In genomic region chr15:83477791-83478537, GRCh38 we compare ENCODE assay signal across 22 cellular contexts. TPM values are rescaled to one million over a fixed set of nuclear protein-coding genes. Genes with fewer than 3 reads are reported as not detected.
A peak's percentile ranks its signal among the peaks of the same experiment; 100 is the strongest.
DNase-seq lines count a peak whose midpoint lies in the region; ATAC-seq, FAIRE-seq and TF ChIP-seq lines count a peak whose summit lies in the region.
"Had no signal": no experiment of that assay in that cellular context is flagged by ENCODE, and none has a peak within 500 bp of the region (broad histone marks: within the 10 kb centered on the region; RNA-seq: fewer than 3 reads in every experiment).

No MANE protein-coding gene starts in this region.

- H3K27ac Mint-ChIP-seq in activated CD4-positive, alpha-beta T cell treated with anti-CD3 and anti-CD28 coated beads, Interleukin-2, amount 10 ng/mL, durations not matched to agents 24 days and 14 days = no peak overlapping the region
- H3K27ac Mint-ChIP-seq: CD14-positive monocyte; CD4-positive, alpha-beta memory T cell had no signal

- CTCF ChIA-PET in GM12878 (lab: Yijun Ruan, JAX) (interaction anchor here (1.0 kb wide), 1 partner anchor 19 kb away, joined by 3 read pairs; no protein-coding TSS in a partner anchor), H1 (lab: Charles Lee; ENCODE audit: partially characterized antibody) (interaction anchor here (0.7 to 1.9 kb wide), 7 partner anchors 13 to 86 kb away, joined by 3 to 10 read pairs (median 4); partner anchors contain the start of gene SH3GL3)

- no peaks in the 10 kb centered on the region for H3K27me3 Mint-ChIP-seq in activated CD4-positive, alpha-beta T cell treated with anti-CD3 and anti-CD28 coated beads, Interleukin-2, amount 10 ng/mL, durations not matched to agents 24 days and 14 days

- no peak overlapping the region for H3K27ac ChIP-seq in GM12878 (ENCODE audit: control insufficient read depth, insufficient read depth)
- H3K27ac ChIP-seq in H1 (ENCODE audit: low read depth, low read length) = no peak overlapping the region
- no peak overlapping the region for H3K27ac ChIP-seq in gastroesophageal sphincter
- H3K27ac ChIP-seq: 22Rv1, BLaER1, GM23248 had no signal

- H4K20me1 ChIP-seq in GM12878 (ENCODE audit: control insufficient read depth, insufficient read depth) (no peaks in the 10 kb centered on the region), H1 (replicated peaks in 1 of 2; ENCODE audit: control insufficient read depth in 1 of 2, insufficient read depth in 2 of 2, low read length in 2 of 2) (no peaks in the 10 kb centered on the region)
- H4K20me1 ChIP-seq: BLaER1 had no signal

- H2BK120ac ChIP-seq in H1 (replicated peaks; ENCODE audit: low read depth, low read length) = no peak overlapping the region

- no peak overlapping the region for H4K5ac ChIP-seq in H1 (ENCODE audit: insufficient read length, low read depth, low read length)

- no peaks in the 10 kb centered on the region for H3K4me1 Mint-ChIP-seq in activated CD4-positive, alpha-beta T cell treated with anti-CD3 and anti-CD28 coated beads, Interleukin-2, amount 10 ng/mL, durations not matched to agents 24 days and 14 days
- H3K4me1 Mint-ChIP-seq: CD14-positive monocyte; CD4-positive, alpha-beta memory T cell had no signal

- intact Hi-C loops in activated CD4-positive, alpha-beta T cell treated with anti-CD3 and anti-CD28 coated beads, Interleukin-2, amount 10 ng/mL, durations not matched to agents 24 days and 14 days (cut with micrococcal nuclease) = no loop called here
- intact Hi-C loops in GM12878 (cut with micrococcal nuclease; ENCODE audit: unreplicated experiment) = no loop called here
- intact Hi-C loops in left cardiac atrium (cut with DNase I) = no loop called here

- H3K56ac ChIP-seq in H1 (replicated peaks; ENCODE audit: insufficient read length, low read depth, low read length) = no peak overlapping the region

- no peaks in the 10 kb centered on the region for H3K36me3 ChIP-seq in GM12878 (ENCODE audit: control insufficient read depth in 2 of 2, insufficient read depth in 2 of 2, low read length in 1 of 2)
- H3K36me3 ChIP-seq in H1 (ENCODE audit: control insufficient read depth in 2 of 4, insufficient read depth in 4 of 4, low read length in 3 of 4) = no peaks in the 10 kb centered on the region
- H3K36me3 ChIP-seq in gastroesophageal sphincter = no peaks in the 10 kb centered on the region
- H3K36me3 ChIP-seq: BLaER1 had no signal

- H3K4me3 Mint-ChIP-seq in activated CD4-positive, alpha-beta T cell treated with anti-CD3 and anti-CD28 coated beads, Interleukin-2, amount 10 ng/mL, durations not matched to agents 24 days and 14 days = no peak overlapping the region
- H3K4me3 Mint-ChIP-seq: CD14-positive monocyte; CD4-positive, alpha-beta memory T cell had no signal

- H3K27me3 ChIP-seq in GM12878 (replicated peaks in 1 of 2; ENCODE audit: control insufficient read depth in 2 of 2, insufficient read depth in 2 of 2, low read length in 1 of 2) = no peaks in the 10 kb centered on the region
- H3K27me3 ChIP-seq in H1 (replicated peaks in 1 of 4; ENCODE audit: control insufficient read depth in 3 of 4, extremely low read depth in 1 of 4, insufficient read depth in 3 of 4, low read length in 3 of 4) = no peaks in the 10 kb centered on the region
- peaks cover 4% of the 10 kb centered on the region for H3K27me3 ChIP-seq in gastroesophageal sphincter
- H3K27me3 ChIP-seq: BLaER1 had no signal

- no TSS peak for BruUV-seq in GM12878 (replicated peaks; lab: Mats Ljungman, UMichigan)

- H3K36me3 Mint-ChIP-seq in activated CD4-positive, alpha-beta T cell treated with anti-CD3 and anti-CD28 coated beads, Interleukin-2, amount 10 ng/mL, durations not matched to agents 24 days and 14 days (ENCODE audit: low read depth) = no peaks in the 10 kb centered on the region
- H3K36me3 Mint-ChIP-seq: CD14-positive monocyte; CD4-positive, alpha-beta memory T cell had no signal

- H2AFZ ChIP-seq in GM12878 (ENCODE audit: control insufficient read depth, low read depth, low read length) (no peak overlapping the region), H1 (ENCODE audit: low read length) (no peak overlapping the region)
- H2AFZ ChIP-seq: GM23248 had no signal

- H3K9ac ChIP-seq in GM12878 (ENCODE audit: control insufficient read depth, insufficient read depth, low read length) (no peak overlapping the region), H1 (replicated peaks in 1 of 4; ENCODE audit: extremely low read depth in 1 of 4, low read depth in 3 of 4, low read length in 3 of 4) (no peak overlapping the region)
- H3K9ac ChIP-seq: BLaER1, GM23248 had no signal

- no peak overlapping the region for H4K8ac ChIP-seq in H1 (ENCODE audit: extremely low read depth, insufficient read depth, low read length)

- no peaks in the 10 kb centered on the region for H3K9me3 ChIP-seq in GM12878 (replicated peaks; ENCODE audit: control insufficient read depth, insufficient read depth, low read length)
- no peaks in the 10 kb centered on the region for H3K9me3 ChIP-seq in H1 (ENCODE audit: insufficient read depth in 2 of 2, low read depth in 1 of 2, low read length in 1 of 2)
- peaks cover 0 to 1% (median 0%) of the 10 kb centered on the region in 3 donors for H3K9me3 ChIP-seq in gastroesophageal sphincter
- H3K9me3 ChIP-seq: BLaER1 had no signal

- no peak overlapping the region for H3K23ac ChIP-seq in H1 (ENCODE audit: insufficient read length)

- no peaks in the 10 kb centered on the region for H3K23me2 ChIP-seq in H1 (ENCODE audit: low read depth, low read length)

- no peak for TF ChIP-seq RAD21 in GM12878 (IDR thresholded peaks at IDR 0.05; ENCODE audit: insufficient read depth, low read depth, low read length)
- TF ChIP-seq RAD21 in H1 (IDR thresholded peaks at IDR 0.05 in 1 of 2, conservative IDR thresholded peaks at IDR 0.05 in 1 of 2; ENCODE audit: low read depth in 2 of 2, low read length in 2 of 2) = no peak

- H4K91ac ChIP-seq in H1 (replicated peaks; ENCODE audit: insufficient read length, low read length) = no peak overlapping the region

- H3K4me3 ChIP-seq in GM12878 (no peak overlapping the region), H1 (ENCODE audit: extremely low read depth in 1 of 4, insufficient read depth in 2 of 4, low read depth in 3 of 4, low read length in 4 of 4) (no peak overlapping the region), gastroesophageal sphincter (no peak overlapping the region)
- H3K4me3 ChIP-seq: BLaER1, GM23248 had no signal

- 0 out of 2 replicates have a peak overlapping the region, but pooled peaks have one; percentile 34 for H2BK20ac ChIP-seq in H1 (ENCODE audit: low read length)

- H3K18ac ChIP-seq in H1 (ENCODE audit: extremely low read depth, low read length) = no peak overlapping the region; the same call in 1 of the 2 replicates

- peak; percentile 8 for DNase-seq in activated CD4-positive, alpha-beta T cell treated with anti-CD3 and anti-CD28 coated beads, Interleukin-2, amount 10 ng/mL, durations not matched to agents 24 days and 14 days
- DNase-seq in activated CD4-positive, alpha-beta T cell treated with anti-CD3 and anti-CD28 coated beads, Interleukin-2, amount 50 U/mL, for 1 hour = no peak
- DNase-seq in GM12878 (ENCODE audit: low read depth, low spot score) = no peak
- DNase-seq in H1 (ENCODE audit: low read depth in 1 of 2, low spot score in 2 of 2) = no peak
- DNase-seq in SW 1271 (lab: John Stamatoyannopoulos, UW) = no peak
- DNase-seq in left cardiac atrium = no peak
- DNase-seq: Calu3; CD4-positive, alpha-beta memory T cell; DMS79 treated with DMSO at 0.1 percent for 48 hours; GF-D8; GM23248 had no signal

- ATAC-seq in GM12878 (peak; percentile 48), gastroesophageal sphincter (no peak), left cardiac atrium (no peak), HG02610 (IDR thresholded peaks at IDR 0.05; ENCODE audit: unreplicated experiment) (no peak)
- ATAC-seq: HCT116 had no signal

- RAD21 ChIA-PET in GM12878 (lab: Charles Lee; ENCODE audit: unreplicated experiment) = interaction anchor here (1.6 kb wide), 1 partner anchor 14 kb away, joined by 3 read pairs; no protein-coding TSS in a partner anchor

- H3K4ac ChIP-seq in H1 (replicated peaks; ENCODE audit: insufficient read length, low read depth, low read length) = no peak overlapping the region

- H3K79me1 ChIP-seq in H1 (ENCODE audit: low read depth, low read length) = no peaks in the 10 kb centered on the region; the same call in 1 of the 2 replicates

- H2AK5ac ChIP-seq in H1 (ENCODE audit: low read depth, low read length) = peak overlapping the region; percentile 28; the same call in 1 of the 2 replicates

- TF ChIP-seq EP300 in GM12878 (IDR thresholded peaks at IDR 0.05; ENCODE audit: borderline replicate concordance in 1 of 2, control insufficient read depth in 1 of 2, low read depth in 2 of 2, low read length in 2 of 2) (no peak), H1 (IDR thresholded peaks at IDR 0.05; ENCODE audit: borderline replicate concordance in 1 of 2, low read depth in 2 of 2, low read length in 2 of 2) (no peak), gastroesophageal sphincter (IDR thresholded peaks at IDR 0.05) (no peak)

- in situ Hi-C loops in GM12878 (cut with MboI) = no loop called here

- TF ChIP-seq POLR2A in GM12878 (IDR thresholded peaks at IDR 0.05; ENCODE audit: low read depth, low read length) = no peak
- TF ChIP-seq POLR2A in H1 (IDR thresholded peaks at IDR 0.05; ENCODE audit: control extremely low read depth in 1 of 2, low read depth in 2 of 2, low read length in 2 of 2) = no peak
- no peak for TF ChIP-seq POLR2A in gastroesophageal sphincter (IDR thresholded peaks at IDR 0.05)

- H3K79me2 ChIP-seq in GM12878 (ENCODE audit: control insufficient read depth, insufficient read depth, low read length) = no peaks in the 10 kb centered on the region
- peaks cover 0 to 17% of the 10 kb centered on the region in 2 experiments; a peak in 1 of 4 replicates for H3K79me2 ChIP-seq in H1 (ENCODE audit: control insufficient read depth in 1 of 2, insufficient read depth in 2 of 2, low read length in 2 of 2)

- WGBS in GM12878 (ENCODE audit: insufficient coverage, insufficient replicate concordance, low lambda C conversion rate, missing lambda C conversion rate) = 32% methylated on average over 5 of the region's 5 CpGs
- WGBS in H1 (ENCODE audit: extremely low coverage in 1 of 2, insufficient coverage in 1 of 2, insufficient read length in 1 of 2, insufficient replicate concordance in 2 of 2, low coverage in 1 of 2, low lambda C conversion rate in 2 of 2, missing lambda C conversion rate in 1 of 2), 2 experiments = 84% methylated on average over 5 of the region's 5 CpGs; no CpG with 5 or more reads in 1 of the 2 experiments
- 80 to 86% methylated on average over 4 to 5 of the region's 5 CpGs for WGBS in gastroesophageal sphincter (ENCODE audit: low coverage in 1 of 2), 2 donors

- peak overlapping the region; percentile 55; the same call in 1 of the 2 replicates for H2BK12ac ChIP-seq in H1 (ENCODE audit: low read depth, low read length)

- no peak for TF ChIP-seq CTCF in GM12878 (IDR thresholded peaks at IDR 0.05 in 2 of 3, conservative IDR thresholded peaks at IDR 0.05 in 1 of 3; ENCODE audit: control insufficient read depth in 2 of 3, extremely low read depth in 1 of 3, insufficient read depth in 1 of 3, low read depth in 3 of 3, low read length in 3 of 3)
- TF ChIP-seq CTCF in H1 (IDR thresholded peaks at IDR 0.05; ENCODE audit: control extremely low read depth in 1 of 3, insufficient read depth in 1 of 3, low read depth in 1 of 3, low read length in 3 of 3) = no peak
- no peak for TF ChIP-seq CTCF in gastroesophageal sphincter (IDR thresholded peaks at IDR 0.05)

- POLR2A ChIA-PET in GM12878 (lab: Charles Lee) (no interaction called here), H1 (lab: Charles Lee; ENCODE audit: partially characterized antibody) (no interaction called here)

- H3K4me2 ChIP-seq in GM12878 (ENCODE audit: control insufficient read depth, insufficient read depth) = no peak overlapping the region
- H3K4me2 ChIP-seq in H1 (ENCODE audit: insufficient read depth in 1 of 2, low read depth in 2 of 2, low read length in 2 of 2) = no peak overlapping the region
- H3K4me2 ChIP-seq: BLaER1 had no signal

- SMC1A ChIA-PET in GM12878 (lab: Charles Lee; ENCODE audit: uncharacterized antibody, unreplicated experiment) = interaction anchor here (0.5 kb wide), 1 partner anchor 48 kb away, joined by 3 read pairs; no protein-coding TSS in a partner anchor

- no peak for FAIRE-seq in GM12878 (lab: Jason Lieb, UNC)
- no peak for FAIRE-seq in H1 (lab: Jason Lieb, UNC)
- FAIRE-seq: GM12891, GM19239, H54 had no signal

- no peaks in the 10 kb centered on the region for H3K9me3 Mint-ChIP-seq in activated CD4-positive, alpha-beta T cell treated with anti-CD3 and anti-CD28 coated beads, Interleukin-2, amount 10 ng/mL, durations not matched to agents 24 days and 14 days

- H3K4me1 ChIP-seq in GM12878 (ENCODE audit: control insufficient read depth, insufficient read depth, low read length) = no peaks in the 10 kb centered on the region
- H3K4me1 ChIP-seq in H1 (replicated peaks in 1 of 4; ENCODE audit: control insufficient read depth in 3 of 4, insufficient read depth in 4 of 4, low read length in 3 of 4) = peaks cover 2 to 13% (median 6%) of the 10 kb centered on the region in 4 experiments; a peak in 5 of 7 replicates
- no peaks in the 10 kb centered on the region for H3K4me1 ChIP-seq in gastroesophageal sphincter
- H3K4me1 ChIP-seq: BLaER1 had no signal

- no peak overlapping the region for H2BK15ac ChIP-seq in H1 (ENCODE audit: low read length)

- H2BK5ac ChIP-seq in H1 (ENCODE audit: low read depth, low read length) = peak overlapping the region; percentile 39; the same call in 1 of the 2 replicates

- no peak overlapping the region for H3K14ac ChIP-seq in H1 (ENCODE audit: insufficient read length)

RNA-seq across cellular contexts. Expression of gene SH3GL3, which starts 30.8 kb away (rescaled TPM):
- total RNA-seq in activated CD4-positive, alpha-beta T cell treated with anti-CD3 and anti-CD28 coated beads, Interleukin-2, amount 10 ng/mL, durations not matched to agents 24 days and 14 days = not detected in 2 replicates
- total RNA-seq in GM12878 (2013; cell fraction: nucleolus; rRNA removed) = not detected in 2 replicates
- total RNA-seq in GM12878 (2014; rRNA removed) (not detected in 2 replicates), GM12878 (2014; rRNA removed; fragmentation: Illumina TruSeq; extraction: Trizol) (not detected in 2 replicates), GM12878 (2021) (not detected in 2 replicates), gastroesophageal sphincter (under 1 TPM in 2 of 4 donors, not detected in 2; 0.31 to 0.94 TPM), left cardiac atrium (under 1 TPM; 0.38 to 0.63 TPM)
- polyA plus RNA-seq in GM12878 (2011; ENCODE audit: low read depth) = not detected
- polyA plus RNA-seq in GM12878 (2011; rRNA removed) (not detected in 2 replicates), GM12878 (2014; fragmentation: Illumina TruSeq; extraction: Trizol) (not detected in 2 replicates), GM12878 (2014; fragmentation: Nextera tagmentation; extraction: Ambion mirVana) (not detected), GM12878 (2014; rRNA removed) (not detected in 2 replicates), GM12878 (2016; fragmentation: Nextera tagmentation; extraction: Ambion mirVana) (not detected), H1 (2011; rRNA removed) (7.3 and 14.1 TPM in 2 replicates)
- polyA plus RNA-seq in GM12878 (2011; cell fraction: cytosol; rRNA removed) = not detected in 2 replicates
- polyA plus RNA-seq in GM12878 (2011; cell fraction: nucleus; rRNA removed) = not detected in 2 replicates
- polyA plus RNA-seq in GM12878 (2012) = not detected in 2 replicates
- not detected in 2 replicates for polyA minus RNA-seq in GM12878 (2011; rRNA and poly(A)+ RNA removed)
- not detected in 2 replicates for polyA minus RNA-seq in GM12878 (2011; cell fraction: cytosol; rRNA and poly(A)+ RNA removed)
- not detected in 2 replicates for polyA minus RNA-seq in GM12878 (2011; cell fraction: nucleus; rRNA and poly(A)+ RNA removed)
- 16.3 and 19.1 TPM in 2 replicates for total RNA-seq in H1 (2021; fragmentation: NEBNext Ultra II Directional; extraction: Animal tissue kit (Norgen Biotek cat#: 25700))
- polyA plus RNA-seq in H1 (2011; cell fraction: cytosol; rRNA removed) = 12.0 TPM
- 4.2 TPM for polyA plus RNA-seq in H1 (2011; cell fraction: nucleus; rRNA removed)
- polyA plus RNA-seq in H1 (2012, experiment 1 of 2) = 11.6 to 20.1 TPM (median 12.1 TPM) in 4 replicates
- 2.3 TPM for polyA plus RNA-seq in H1 (2012, experiment 2 of 2)
- 11.2 TPM for polyA plus RNA-seq in H1 (2013, experiment 1 of 2)
- polyA plus RNA-seq in H1 (2013, experiment 2 of 2) = 10.2 TPM
- 3.2 and 4.7 TPM in 2 replicates for polyA minus RNA-seq in H1 (2011; rRNA and poly(A)+ RNA removed)
- 4.3 TPM for polyA minus RNA-seq in H1 (2011; cell fraction: cytosol; rRNA and poly(A)+ RNA removed)
- 11.8 TPM for polyA minus RNA-seq in H1 (2011; cell fraction: nucleus; rRNA and poly(A)+ RNA removed)
- total RNA-seq: CD4-positive, alpha-beta memory T cell; GM23248; HT-29 had no signal
- polyA plus RNA-seq: AG04450, CD14-positive monocyte had no signal
